In genomic region chr5:90473321-90474234, GRCh38 we compare ENCODE assay signal across 8 cellular contexts. TPM values are rescaled to one million over a fixed set of nuclear protein-coding genes. Genes with fewer than 3 reads are reported as not detected.
DNase-seq lines count a peak whose midpoint lies in the region; ATAC-seq, FAIRE-seq and TF ChIP-seq lines count a peak whose summit lies in the region.

No MANE protein-coding gene starts in this region.

- no peak for FAIRE-seq in HTR-8/SVneo (lab: Jason Lieb, UNC)

- H3K9me3 Mint-ChIP-seq in central memory CD8-positive, alpha-beta T cell = no peaks in the 10 kb centered on the region

- no peak for TF ChIP-seq EP300 in Ishikawa (IDR thresholded peaks at IDR 0.05; ENCODE audit: borderline replicate concordance)

- peaks cover 31% of the 10 kb centered on the region for H3K4me1 Mint-ChIP-seq in T-helper 17 cell
- H3K4me1 Mint-ChIP-seq in central memory CD8-positive, alpha-beta T cell = peaks cover 41% of the 10 kb centered on the region

- TF ChIP-seq RAD21 in Ishikawa (IDR thresholded peaks at IDR 0.05; ENCODE audit: low read depth) = no peak

- no peaks in the 10 kb centered on the region for H3K9me3 ChIP-seq in T-helper 17 cell (ENCODE audit: control insufficient read depth, low read length, poor library complexity, severe bottlenecking)

- H3K27ac Mint-ChIP-seq in T-helper 17 cell = peak overlapping the region; percentile 94
- H3K27ac Mint-ChIP-seq in central memory CD8-positive, alpha-beta T cell (ENCODE audit: low read depth) = peak overlapping the region; percentile 87

- H3K27me3 Mint-ChIP-seq in T-helper 17 cell = peaks cover 7% of the 10 kb centered on the region
- H3K27me3 Mint-ChIP-seq in central memory CD8-positive, alpha-beta T cell = no peaks in the 10 kb centered on the region

- ATAC-seq in GM21528 (IDR thresholded peaks at IDR 0.05; ENCODE audit: low FRiP score, unreplicated experiment) (peak; percentile 26), T-helper 17 cell (no peak)
- peak; percentile 1 for ATAC-seq in central memory CD8-positive, alpha-beta T cell (replicated peaks; ENCODE audit: extremely low read depth, poor library complexity, severe bottlenecking)

- DNase-seq in ELR (ENCODE audit: low read depth) = peak; percentile 47
- DNase-seq in T-helper 17 cell = no peak
- DNase-seq in central memory CD8-positive, alpha-beta T cell (ENCODE audit: low spot score in 2 of 2) = no peak
- DNase-seq in kidney tubule cell (ENCODE audit: low spot score) = peak; percentile 48
- peak; percentile 50 for DNase-seq in stimulated activated CD4-positive, alpha-beta T cell treated with anti-CD3 and anti-CD28 coated beads, Interleukin-15, amount 100 ng/mL, for 24 hours
- no peak for DNase-seq in HTR-8/SVneo (ENCODE audit: insufficient read length, low spot score)

- H3K36me3 Mint-ChIP-seq in T-helper 17 cell (ENCODE audit: low read depth) = peaks cover 5% of the 10 kb centered on the region
- H3K36me3 Mint-ChIP-seq in central memory CD8-positive, alpha-beta T cell (ENCODE audit: insufficient read depth) = peaks cover 15% of the 10 kb centered on the region

- peak overlapping the region; percentile 98 for H3K4me3 Mint-ChIP-seq in T-helper 17 cell
- H3K4me3 Mint-ChIP-seq in central memory CD8-positive, alpha-beta T cell = peak overlapping the region; percentile 97

TF ChIP-seq in Ishikawa, 13 proteins besides CTCF, POLR2A, EP300 and RAD21:
- TF ChIP-seq USF1 (IDR thresholded peaks at IDR 0.05) (no peak; the same call in 1 of the 2 replicates), MAX (IDR thresholded peaks at IDR 0.05) (peak; percentile 99), TEAD4 (IDR thresholded peaks at IDR 0.05) (0 out of 2 replicates have a peak, but pooled peaks have one; percentile 2), TCF12 (IDR thresholded peaks at IDR 0.05; ENCODE audit: low read depth) (no peak), EGR1 (IDR thresholded peaks at IDR 0.05) (no peak), CREB1 (IDR thresholded peaks at IDR 0.05; ENCODE audit: low read depth) (no peak)
TF ChIP-seq in Ishikawa: peak in this region for 2.

RNA-seq across cellular contexts. Expression of gene MBLAC2, which starts 1.0 kb away (rescaled TPM):
- 1 to 10 TPM; 3.7 to 4.4 TPM for total RNA-seq in T-helper 17 cell

RNA-seq across cellular contexts. Expression of gene POLR3G, which starts 1.1 kb away (rescaled TPM):
- under 1 TPM; 0.21 to 0.77 TPM for total RNA-seq in T-helper 17 cell

RNA-seq across cellular contexts. Expression of gene LYSMD3, which starts 55.8 kb away (rescaled TPM):
- 10 to 100 TPM; 17.8 to 24.7 TPM for total RNA-seq in T-helper 17 cell

Comparison
In these comparisons a context has a peak if more than half of its experiments do, and no peak if none do; other contexts are left out.
1. DNase-seq: peak in ELR (single experiment), kidney tubule cell (single experiment) and stimulated activated CD4-positive, alpha-beta T cell treated with anti-CD3 and anti-CD28 coated beads, Interleukin-15, amount 100 ng/mL, for 24 hours (single experiment); none in T-helper 17 cell (0 of 3), central memory CD8-positive, alpha-beta T cell (0 of 2) and HTR-8/SVneo (single experiment).